1 cellular context compared by ENCODE assay signal in the genomic region with DNA sequence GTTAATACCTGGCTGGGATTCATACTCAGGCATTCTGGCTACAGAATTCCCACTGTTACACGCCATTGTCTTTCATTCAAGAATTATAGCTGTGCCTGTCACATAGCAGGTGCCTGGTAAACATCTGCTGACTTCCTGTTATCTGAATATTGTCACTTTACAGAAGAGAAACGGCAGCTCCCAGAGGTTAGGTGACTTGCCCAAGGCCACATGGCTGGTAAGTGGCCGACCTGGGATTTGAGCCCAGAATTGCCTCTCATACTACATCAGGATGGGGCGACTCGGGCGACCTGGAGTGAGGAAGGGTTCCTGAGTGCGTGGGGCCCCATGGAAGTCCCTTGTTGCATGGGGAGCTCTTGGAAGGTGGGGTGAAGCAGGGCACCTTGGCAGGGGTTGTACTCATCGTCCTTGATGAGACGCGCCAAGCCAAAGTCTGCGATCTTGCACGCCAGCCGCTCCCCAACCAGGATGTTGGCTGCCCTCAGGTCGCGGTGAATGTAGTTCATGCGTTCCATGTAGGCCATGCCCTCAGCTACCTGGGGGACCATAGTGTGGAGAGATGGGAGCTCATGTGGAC.
TF ChIP-seq lines count a peak whose summit lies in the region.

No MANE protein-coding gene starts in this region.

TF ChIP-seq in GM23338, 12 proteins besides CTCF, POLR2A, EP300 and RAD21 (continued from another document):
- TF ChIP-seq, protein P1, sequence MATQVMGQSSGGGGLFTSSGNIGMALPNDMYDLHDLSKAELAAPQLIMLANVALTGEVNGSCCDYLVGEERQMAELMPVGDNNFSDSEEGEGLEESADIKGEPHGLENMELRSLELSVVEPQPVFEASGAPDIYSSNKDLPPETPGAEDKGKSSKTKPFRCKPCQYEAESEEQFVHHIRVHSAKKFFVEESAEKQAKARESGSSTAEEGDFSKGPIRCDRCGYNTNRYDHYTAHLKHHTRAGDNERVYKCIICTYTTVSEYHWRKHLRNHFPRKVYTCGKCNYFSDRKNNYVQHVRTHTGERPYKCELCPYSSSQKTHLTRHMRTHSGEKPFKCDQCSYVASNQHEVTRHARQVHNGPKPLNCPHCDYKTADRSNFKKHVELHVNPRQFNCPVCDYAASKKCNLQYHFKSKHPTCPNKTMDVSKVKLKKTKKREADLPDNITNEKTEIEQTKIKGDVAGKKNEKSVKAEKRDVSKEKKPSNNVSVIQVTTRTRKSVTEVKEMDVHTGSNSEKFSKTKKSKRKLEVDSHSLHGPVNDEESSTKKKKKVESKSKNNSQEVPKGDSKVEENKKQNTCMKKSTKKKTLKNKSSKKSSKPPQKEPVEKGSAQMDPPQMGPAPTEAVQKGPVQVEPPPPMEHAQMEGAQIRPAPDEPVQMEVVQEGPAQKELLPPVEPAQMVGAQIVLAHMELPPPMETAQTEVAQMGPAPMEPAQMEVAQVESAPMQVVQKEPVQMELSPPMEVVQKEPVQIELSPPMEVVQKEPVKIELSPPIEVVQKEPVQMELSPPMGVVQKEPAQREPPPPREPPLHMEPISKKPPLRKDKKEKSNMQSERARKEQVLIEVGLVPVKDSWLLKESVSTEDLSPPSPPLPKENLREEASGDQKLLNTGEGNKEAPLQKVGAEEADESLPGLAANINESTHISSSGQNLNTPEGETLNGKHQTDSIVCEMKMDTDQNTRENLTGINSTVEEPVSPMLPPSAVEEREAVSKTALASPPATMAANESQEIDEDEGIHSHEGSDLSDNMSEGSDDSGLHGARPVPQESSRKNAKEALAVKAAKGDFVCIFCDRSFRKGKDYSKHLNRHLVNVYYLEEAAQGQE (IDR thresholded peaks at IDR 0.05; ENCODE audit: unreplicated experiment): no peak
TF ChIP-seq in GM23338: peak in this region for 0.
